10 cellular contexts compared by ENCODE assay signal in genomic region chr4:177380730-177381287, GRCh38.
DNase-seq lines count a peak whose midpoint lies in the region; ATAC-seq and TF ChIP-seq lines count a peak whose summit lies in the region.
"Had no signal": no experiment of that assay in that cellular context is flagged by ENCODE, and none has a peak within 500 bp of the region (broad histone marks: within the 10 kb centered on the region; RNA-seq: fewer than 3 reads in every experiment).

No MANE protein-coding gene starts in this region.

- no peak overlapping the region for H2BK5ac ChIP-seq in mesenchymal stem cell (ENCODE audit: low read depth, low read length, poor library complexity, severe bottlenecking)

- H3K4ac ChIP-seq in mesenchymal stem cell (ENCODE audit: low read depth in 1 of 2, low read length in 2 of 2), result no peak overlapping the region

- no peaks in the 10 kb centered on the region for H3K36me3 ChIP-seq in WERI-Rb-1
- no peaks in the 10 kb centered on the region for H3K36me3 ChIP-seq in mesenchymal stem cell (ENCODE audit: control insufficient read depth in 1 of 2, insufficient read depth in 2 of 2, low read depth in 1 of 2, low read length in 2 of 2)

- peak overlapping the region in 1 of 2 experiments; percentile 76 for H2BK12ac ChIP-seq in mesenchymal stem cell (ENCODE audit: low read length in 2 of 2)

- no peak overlapping the region for H3K4me2 ChIP-seq in mesenchymal stem cell (ENCODE audit: low read length, poor library complexity, severe bottlenecking)

- H4K8ac ChIP-seq in mesenchymal stem cell (ENCODE audit: low read length), result peak overlapping the region; percentile 71

- H3K27me3 ChIP-seq in WERI-Rb-1 (ENCODE audit: insufficient read depth, low read depth, severe bottlenecking), result peaks cover 2% of the 10 kb centered on the region
- H3K27me3 ChIP-seq in mesenchymal stem cell (ENCODE audit: control insufficient read depth in 1 of 2, insufficient read depth in 1 of 2, low read length in 2 of 2), result no peaks in the 10 kb centered on the region

- H3K14ac ChIP-seq in mesenchymal stem cell (ENCODE audit: low read length in 2 of 2), result no peak overlapping the region

- DNase-seq in GM10248 (ENCODE audit: extremely low spot score) (no peak), WERI-Rb-1 (peak; percentile 31), mesenchymal stem cell (peak; percentile 21), NCI-H748 (lab: John Stamatoyannopoulos, UW; ENCODE audit: unreplicated experiment) (no peak), C1 segment of cervical spinal cord (lab: John Stamatoyannopoulos, UW) (no peak)
- DNase-seq: GOT3 had no signal

- no peak overlapping the region for H3K9ac ChIP-seq in mesenchymal stem cell (ENCODE audit: low read length)
- H3K9ac ChIP-seq: parathyroid adenoma had no signal

- peak; percentile 83 for ATAC-seq in HG02885 (IDR thresholded peaks at IDR 0.05; ENCODE audit: poor library complexity, unreplicated experiment)
- ATAC-seq in HG03432 (IDR thresholded peaks at IDR 0.05; ENCODE audit: unreplicated experiment), result no peak

- 77% methylated on average over 19 of the region's 19 CpGs for WGBS in mesenchymal stem cell

- no peaks in the 10 kb centered on the region for H3K79me1 ChIP-seq in mesenchymal stem cell (replicated peaks; ENCODE audit: low read length, poor library complexity, severe bottlenecking)

- H2BK120ac ChIP-seq in mesenchymal stem cell (ENCODE audit: low read depth, low read length), result no peak overlapping the region

- H3K27ac ChIP-seq in WERI-Rb-1 (no peak overlapping the region), mesenchymal stem cell (ENCODE audit: low read length, poor library complexity, severe bottlenecking) (no peak overlapping the region)
- H3K27ac ChIP-seq: HL-60, parathyroid adenoma had no signal

- H2AK5ac ChIP-seq in mesenchymal stem cell (ENCODE audit: low read length, severe bottlenecking), result no peak overlapping the region

- no peak overlapping the region for H2AFZ ChIP-seq in mesenchymal stem cell (ENCODE audit: low read depth, low read length)
- H2AFZ ChIP-seq: parathyroid adenoma had no signal

- no peak overlapping the region for H4K91ac ChIP-seq in mesenchymal stem cell (ENCODE audit: low read length)

- no peak overlapping the region for H3K18ac ChIP-seq in mesenchymal stem cell (ENCODE audit: low read depth in 1 of 2, low read length in 2 of 2)

- H3K9me3 ChIP-seq in WERI-Rb-1 (ENCODE audit: severe bottlenecking) (no peaks in the 10 kb centered on the region), mesenchymal stem cell (ENCODE audit: control insufficient read depth, low read length) (no peaks in the 10 kb centered on the region)

- peak; percentile 23 for TF ChIP-seq CTCF in GM10248 (IDR thresholded peaks at IDR 0.05; ENCODE audit: control extremely low read depth, extremely low read depth, low read depth, missing control alignments)
- peak; percentile 62 for TF ChIP-seq CTCF in WERI-Rb-1 (IDR thresholded peaks at IDR 0.05; ENCODE audit: low read depth, low read length)

- H3K4me3 ChIP-seq in WERI-Rb-1 (ENCODE audit: low read depth, low read length), result no peak overlapping the region
- H3K4me3 ChIP-seq in mesenchymal stem cell (ENCODE audit: insufficient read depth in 1 of 2, low read depth in 1 of 2, low read length in 2 of 2), result no peak overlapping the region

- POLR2A ChIA-PET in GM10248 (lab: Yijun Ruan, JAX), result no interaction called here

- H3K4me1 ChIP-seq in mesenchymal stem cell (ENCODE audit: control insufficient read depth, insufficient read depth, low read depth, low read length), result peaks cover 4% of the 10 kb centered on the region
- H3K4me1 ChIP-seq: parathyroid adenoma had no signal

- CTCF ChIA-PET in GM10248 (lab: Yijun Ruan, JAX), result interaction anchor here (0.6 to 1.5 kb wide), 5 partner anchors 10 to 128 kb away, joined by 3 to 5 read pairs (median 3); no protein-coding TSS in a partner anchor

- H2BK15ac ChIP-seq in mesenchymal stem cell (ENCODE audit: low read depth, poor library complexity, severe bottlenecking), result no peak overlapping the region

- no peak overlapping the region for H3K23ac ChIP-seq in mesenchymal stem cell (ENCODE audit: low read length in 2 of 2)

Comparison
In these comparisons a context has a peak if more than half of its experiments do, and no peak if none do; other contexts are left out.
1. DNase-seq: peak in WERI-Rb-1 (single experiment) and mesenchymal stem cell (single experiment); none in GM10248 (single experiment), NCI-H748 (single experiment) and C1 segment of cervical spinal cord (0 of 14).